ENCODE assay signal across 15 cellular contexts in genomic region chr11:120694706-120695105, GRCh38.
DNase-seq lines count a peak whose midpoint lies in the region; FAIRE-seq and TF ChIP-seq lines count a peak whose summit lies in the region.
"Had no signal": no experiment of that assay in that cellular context is flagged by ENCODE, and none has a peak within 500 bp of the region (broad histone marks: within the 10 kb centered on the region; RNA-seq: fewer than 3 reads in every experiment).

No MANE protein-coding gene starts in this region.

- no peaks in the 10 kb centered on the region for H3K9me3 Mint-ChIP-seq in MCF 10A (ENCODE audit: unreplicated experiment)
- H3K9me3 Mint-ChIP-seq: HFFc6 had no signal

- H3K27ac Mint-ChIP-seq in MCF 10A (ENCODE audit: low read depth, unreplicated experiment) = no peak overlapping the region
- H3K27ac Mint-ChIP-seq: HFFc6 had no signal

- H3K4me2 ChIP-seq in neuronal stem cell (ENCODE audit: insufficient read depth, low read length, poor library complexity, severe bottlenecking) = no peak overlapping the region

- BruUV-seq in MCF 10A (replicated peaks; lab: Mats Ljungman, UMichigan) = no TSS peak

- H2AK5ac ChIP-seq in neuronal stem cell (ENCODE audit: low read depth, low read length) = no peak overlapping the region

- POLR2A ChIA-PET in MCF 10A (lab: Yijun Ruan, JAX) = no interaction called here

- no peak overlapping the region for H4K91ac ChIP-seq in neuronal stem cell (ENCODE audit: low read depth, low read length, poor library complexity)

- no peak overlapping the region for H2AFZ ChIP-seq in neuronal stem cell (ENCODE audit: low read length)

- CTCF ChIA-PET in MCF 10A (lab: Yijun Ruan, JAX) = interaction anchor here (1.8 kb wide), 1 partner anchor 10 kb away, joined by 12 read pairs; no protein-coding TSS in a partner anchor

- H4K8ac ChIP-seq in neuronal stem cell (ENCODE audit: low read depth, low read length) = no peak overlapping the region

- no peak for FAIRE-seq in GM19239 (lab: Jason Lieb, UNC)

- H3K27ac ChIP-seq in neuronal stem cell (replicated peaks; ENCODE audit: low read length) = no peak overlapping the region
- H3K27ac ChIP-seq: 22Rv1 had no signal

- H2BK12ac ChIP-seq in neuronal stem cell (ENCODE audit: low read length) = no peak overlapping the region

- peak overlapping the region; percentile 40 for H3K18ac ChIP-seq in neuronal stem cell (ENCODE audit: low read length)

- no peak overlapping the region for H2BK120ac ChIP-seq in neuronal stem cell (ENCODE audit: low read depth, low read length)

- intact Hi-C loops in MCF 10A (cut with micrococcal nuclease) = no loop called here

- no peaks in the 10 kb centered on the region for H3K9me3 ChIP-seq in neuronal stem cell (replicated peaks in 1 of 2; ENCODE audit: control insufficient read depth in 2 of 2, insufficient read depth in 1 of 2, low read depth in 1 of 2, low read length in 2 of 2)

- H3K36me3 ChIP-seq in neuronal stem cell (replicated peaks in 1 of 2; ENCODE audit: control insufficient read depth in 2 of 2, insufficient read depth in 2 of 2, low read length in 2 of 2) = no peaks in the 10 kb centered on the region

- no peak overlapping the region for H3K4ac ChIP-seq in neuronal stem cell (ENCODE audit: low read length)

- no peaks in the 10 kb centered on the region for H3K27me3 ChIP-seq in neuronal stem cell (ENCODE audit: control insufficient read depth in 3 of 3, insufficient read depth in 3 of 3, low read depth in 1 of 3, low read length in 3 of 3)

- no peak overlapping the region for H3K23ac ChIP-seq in neuronal stem cell (ENCODE audit: low read depth, low read length, poor library complexity)

- no peak overlapping the region for H2BK15ac ChIP-seq in neuronal stem cell (ENCODE audit: low read length)

- no peaks in the 10 kb centered on the region for H3K79me1 ChIP-seq in neuronal stem cell (ENCODE audit: low read depth, low read length)

- no peak overlapping the region for H3K14ac ChIP-seq in neuronal stem cell (ENCODE audit: low read length)

- H3K27me3 Mint-ChIP-seq in MCF 10A (ENCODE audit: insufficient read depth, unreplicated experiment) = peaks cover 42% of the 10 kb centered on the region

- H3K4me1 ChIP-seq in neuronal stem cell (ENCODE audit: control insufficient read depth in 2 of 2, insufficient read depth in 1 of 2, low read depth in 1 of 2, low read length in 2 of 2) = peaks cover 1 to 2% of the 10 kb centered on the region in 2 donors

- H3K9ac ChIP-seq in neuronal stem cell (ENCODE audit: low read depth, low read length, poor library complexity) = no peak overlapping the region

- H3K36me3 Mint-ChIP-seq in MCF 10A (ENCODE audit: insufficient read depth, unreplicated experiment) = no peaks in the 10 kb centered on the region

- H3K4me3 ChIP-seq in neuronal stem cell (ENCODE audit: low read length in 2 of 2) = no peak overlapping the region

- no peak overlapping the region for H3K4me3 Mint-ChIP-seq in MCF 10A (ENCODE audit: unreplicated experiment)
- H3K4me3 Mint-ChIP-seq: HFFc6 had no signal

- no CpG with 5 or more reads among the region's 4 CpGs for WGBS in neuronal stem cell (ENCODE audit: extremely low coverage in 2 of 2, insufficient read length in 2 of 2, insufficient replicate concordance in 1 of 2), 2 donors

- DNase-seq in DMS153 (lab: John Stamatoyannopoulos, UW) = peak; percentile 14
- no peak for DNase-seq in DMS153 treated with DMSO at 0.1 percent for 48 hours (lab: John Stamatoyannopoulos, UW; ENCODE audit: unreplicated experiment)
- DNase-seq in MV-4-11 (lab: John Stamatoyannopoulos, UW) = peak; percentile 12
- DNase-seq in NOMO-1 treated with dmso at 0.1 percent for 144 hours (lab: John Stamatoyannopoulos, UW; ENCODE audit: unreplicated experiment) = peak; percentile 30
- DNase-seq in neuronal stem cell (ENCODE audit: low spot score) = no peak
- no peak for DNase-seq in NCI-H146 (lab: John Stamatoyannopoulos, UW)
- no peak for DNase-seq in GM19239 (ENCODE audit: insufficient read length, low spot score)
- no peak for DNase-seq in MCF 10A (ENCODE audit: unreplicated experiment)
- DNase-seq: DMS 273 treated with DMSO at 0.1 percent for 48 hours, HFFc6, Karpas-422, NCI-H1694, NCI-H446 treated with DMSO at 0.1 percent for 48 hours, NCI-H774 had no signal

- H3K4me1 Mint-ChIP-seq in MCF 10A (ENCODE audit: insufficient read depth, unreplicated experiment) = no peaks in the 10 kb centered on the region

- no peak overlapping the region for H2BK5ac ChIP-seq in neuronal stem cell (ENCODE audit: low read length)

- no peak for TF ChIP-seq CTCF in MCF 10A (IDR thresholded peaks at IDR 0.05; ENCODE audit: unreplicated experiment)

Comparison
In these comparisons a context has a peak if more than half of its experiments do, and no peak if none do; other contexts are left out.
1. DNase-seq: peak in DMS153 (single experiment), MV-4-11 (single experiment) and NOMO-1 treated with dmso at 0.1 percent for 144 hours (single experiment); none in DMS153 treated with DMSO at 0.1 percent for 48 hours (single experiment), neuronal stem cell (single experiment), NCI-H146 (single experiment), GM19239 (single experiment) and MCF 10A (single experiment).